ENCODE assay signal across 18 cellular contexts in genomic region chr1:153628638-153629342, GRCh38. TPM values are rescaled to one million over a fixed set of nuclear protein-coding genes. Genes with fewer than 3 reads are reported as not detected.
DNase-seq lines count a peak whose midpoint lies in the region; ATAC-seq and TF ChIP-seq lines count a peak whose summit lies in the region.
"Had no signal": no experiment of that assay in that cellular context is flagged by ENCODE, and none has a peak within 500 bp of the region (broad histone marks: within the 10 kb centered on the region; RNA-seq: fewer than 3 reads in every experiment).

No MANE protein-coding gene starts in this region.

- no peaks in the 10 kb centered on the region for H3K36me3 ChIP-seq in breast epithelium
- peaks cover 0 to 12% (median 0%) of the 10 kb centered on the region in 3 donors for H3K36me3 ChIP-seq in esophagus squamous epithelium
- H3K36me3 ChIP-seq in osteoblast (ENCODE audit: insufficient read depth, low read length), result peaks cover 22% of the 10 kb centered on the region
- peaks cover 0 to 2% (median 0%) of the 10 kb centered on the region in 4 donors for H3K36me3 ChIP-seq in upper lobe of left lung
- H3K36me3 ChIP-seq: right lobe of liver had no signal

- peaks cover 43% of the 10 kb centered on the region for H3K4me1 Mint-ChIP-seq in MCF 10A (ENCODE audit: insufficient read depth, unreplicated experiment)

- H3K4me2 ChIP-seq in osteoblast (ENCODE audit: insufficient read depth, low read length), result no peak overlapping the region

- H3K27me3 ChIP-seq in breast epithelium (no peaks in the 10 kb centered on the region), esophagus squamous epithelium (no peaks in the 10 kb centered on the region), osteoblast (ENCODE audit: insufficient read depth, low read length) (no peaks in the 10 kb centered on the region), upper lobe of left lung (no peaks in the 10 kb centered on the region)
- H3K27me3 ChIP-seq: right lobe of liver had no signal

- POLR2A ChIA-PET in MCF 10A (lab: Yijun Ruan, JAX), result interaction anchor here (0.7 to 46.1 kb wide), 5 partner anchors 5 to 99 kb away, joined by 3 to 1272 read pairs (median 19); partner anchors contain the start of genes CHTOP, INTS3, S100A1 and S100A13

- peaks cover 25% of the 10 kb centered on the region for H3K36me3 Mint-ChIP-seq in MCF 10A (ENCODE audit: insufficient read depth, unreplicated experiment)

- H3K4me3 Mint-ChIP-seq in MCF 10A (ENCODE audit: unreplicated experiment), result no peak overlapping the region
- H3K4me3 Mint-ChIP-seq: activated T-cell treated with anti-CD3 and anti-CD28 coated beads, Interleukin-2, amount 50 U/mL, for 72 hours; effector memory CD8-positive, alpha-beta T cell; naive thymus-derived CD4-positive, alpha-beta T cell had no signal

- H3K79me2 ChIP-seq in osteoblast (ENCODE audit: insufficient read depth, low read length), result peaks cover 31% of the 10 kb centered on the region

- peak overlapping the region; percentile 96 to 97 for H3K27ac ChIP-seq in breast epithelium
- H3K27ac ChIP-seq in esophagus squamous epithelium, result peak overlapping the region in 3 of 4 donors; percentile 85 to 96 (median 91)
- no peak overlapping the region for H3K27ac ChIP-seq in osteoblast (ENCODE audit: low read depth, low read length)
- peak overlapping the region in 3 of 4 donors; percentile 95 for H3K27ac ChIP-seq in upper lobe of left lung
- H3K27ac ChIP-seq: right lobe of liver had no signal

- H2AFZ ChIP-seq in osteoblast (ENCODE audit: low read length), result peak overlapping the region; percentile 28

- no peaks in the 10 kb centered on the region for H4K20me1 ChIP-seq in osteoblast (ENCODE audit: insufficient read depth, low read length)

- BruUV-seq in MCF 10A (replicated peaks; lab: Mats Ljungman, UMichigan), result no TSS peak

- H3K9me3 ChIP-seq in breast epithelium (no peaks in the 10 kb centered on the region), esophagus squamous epithelium (no peaks in the 10 kb centered on the region), osteoblast (ENCODE audit: low read depth, low read length) (no peaks in the 10 kb centered on the region), upper lobe of left lung (no peaks in the 10 kb centered on the region)
- H3K9me3 ChIP-seq: A549, right lobe of liver had no signal

- H3K4me1 ChIP-seq in breast epithelium, result peaks cover 0 to 3% of the 10 kb centered on the region in 2 donors
- peaks cover 27 to 56% (median 31%) of the 10 kb centered on the region in 3 donors for H3K4me1 ChIP-seq in esophagus squamous epithelium
- H3K4me1 ChIP-seq in osteoblast (ENCODE audit: insufficient read depth, low read length), result peaks cover 46% of the 10 kb centered on the region
- H3K4me1 ChIP-seq in upper lobe of left lung, result peaks cover 40 to 88% (median 50%) of the 10 kb centered on the region in 4 donors

- DNase-seq in breast epithelium (ENCODE audit: low spot score in 2 of 2), result no peak
- no peak for DNase-seq in MCF 10A (ENCODE audit: unreplicated experiment)
- no peak for DNase-seq in esophagus squamous epithelium (lab: John Stamatoyannopoulos, UW)
- no peak for DNase-seq in osteoblast (ENCODE audit: insufficient read length, low spot score, missing footprints)
- DNase-seq in upper lobe of left lung, result no peak
- DNase-seq in midbrain (lab: John Stamatoyannopoulos, UW), result no peak
- no peak for DNase-seq in stimulated activated naive CD4-positive, alpha-beta T cell treated with Interleukin-2 at 50 U/mL for 16 hours (lab: John Stamatoyannopoulos, UW)
- no peak for DNase-seq in activated CD8-positive, alpha-beta memory T cell treated with anti-CD3 and anti-CD28 coated beads, Interleukin-2, amount 50 U/mL, for 4 hours
- DNase-seq: activated CD4-positive, CD25-positive, alpha-beta regulatory T cell treated with anti-CD3 and anti-CD28 coated beads, Interleukin-2, amount 50 U/mL, for 72 hours; activated T-cell treated with anti-CD3 and anti-CD28 coated beads, Interleukin-2, amount 50 U/mL, for 72 hours; effector memory CD8-positive, alpha-beta T cell; HCEC 1CT; islet precursor cell; naive thymus-derived CD4-positive, alpha-beta T cell had no signal

- no peak for TF ChIP-seq EP300 in upper lobe of left lung (IDR thresholded peaks at IDR 0.05)

- H3K9me3 Mint-ChIP-seq in MCF 10A (ENCODE audit: unreplicated experiment), result no peaks in the 10 kb centered on the region
- H3K9me3 Mint-ChIP-seq: effector memory CD8-positive, alpha-beta T cell had no signal

- 70 to 75% methylated on average over 5 of the region's 6 CpGs for WGBS in esophagus squamous epithelium, 2 donors
- 73 to 78% methylated on average over 5 to 6 of the region's 6 CpGs for WGBS in upper lobe of left lung, 2 donors

- intact Hi-C loops in breast epithelium (cut with DNase I; ENCODE audit: low total_unique reads) (loop anchor here (10.0 kb wide), 1 partner anchor 54 kb away; no protein-coding TSS in a partner anchor), MCF 10A (cut with micrococcal nuclease) (no loop called here), esophagus squamous epithelium (cut with DNase I) (no loop called here)

- no peaks in the 10 kb centered on the region for H3K27me3 Mint-ChIP-seq in MCF 10A (ENCODE audit: insufficient read depth, unreplicated experiment)

- ATAC-seq in upper lobe of left lung (ENCODE audit: low FRiP score in 2 of 2), result no peak
- ATAC-seq: activated T-cell treated with anti-CD3 and anti-CD28 coated beads, Interleukin-2, amount 50 U/mL, for 72 hours; effector memory CD8-positive, alpha-beta T cell; naive thymus-derived CD4-positive, alpha-beta T cell had no signal

- TF ChIP-seq CTCF in breast epithelium (IDR thresholded peaks at IDR 0.05), result no peak
- no peak for TF ChIP-seq CTCF in MCF 10A (IDR thresholded peaks at IDR 0.05; ENCODE audit: unreplicated experiment)
- no peak for TF ChIP-seq CTCF in esophagus squamous epithelium (IDR thresholded peaks at IDR 0.05)
- no peak for TF ChIP-seq CTCF in osteoblast (IDR thresholded peaks at IDR 0.05; ENCODE audit: extremely low read depth, low read depth, low read length)
- TF ChIP-seq CTCF in upper lobe of left lung (IDR thresholded peaks at IDR 0.05), result no peak

- H3K27ac Mint-ChIP-seq in MCF 10A (ENCODE audit: low read depth, unreplicated experiment), result no peak overlapping the region
- H3K27ac Mint-ChIP-seq: activated T-cell treated with anti-CD3 and anti-CD28 coated beads, Interleukin-2, amount 50 U/mL, for 72 hours had no signal

- TF ChIP-seq POLR2A in breast epithelium (IDR thresholded peaks at IDR 0.05) (no peak), esophagus squamous epithelium (IDR thresholded peaks at IDR 0.05) (no peak), upper lobe of left lung (IDR thresholded peaks at IDR 0.05) (no peak)

- H3K4me3 ChIP-seq in breast epithelium (peak overlapping the region in 2 of 3 donors; percentile 35 to 74), esophagus squamous epithelium (no peak overlapping the region), osteoblast (ENCODE audit: insufficient read depth, low read length) (no peak overlapping the region), upper lobe of left lung (no peak overlapping the region)
- H3K4me3 ChIP-seq: A549, right lobe of liver had no signal

- CTCF ChIA-PET in MCF 10A (lab: Yijun Ruan, JAX), result interaction anchor here (0.6 to 9.3 kb wide), 13 partner anchors 8 to 118 kb away, joined by 3 to 195 read pairs (median 5); partner anchors contain the start of genes NPR1, S100A14 and S100A16

RNA-seq across cellular contexts. Expression of gene S100A1, which starts 0.6 kb away (rescaled TPM):
- total RNA-seq in breast epithelium (10 to 100 TPM in 2 of 3 donors, 1 to 10 TPM in 1; 6.1 to 40.0 (median 28.5) TPM), MCF 10A (2022) (0.74 TPM in 1 of 2 replicates, not detected in the other), esophagus squamous epithelium (1 to 10 TPM in 1 of 4 donors, not detected in 3; 1.8 TPM), osteoblast (0.29 TPM in 1 of 2 replicates, not detected in the other), upper lobe of left lung (1 to 10 TPM in 1 of 6 donors, not detected in 5; 1.1 TPM)
- total RNA-seq: activated T-cell treated with anti-CD3 and anti-CD28 coated beads, Interleukin-2, amount 50 U/mL, for 72 hours; M059J; naive thymus-derived CD4-positive, alpha-beta T cell had no signal

RNA-seq across cellular contexts. Expression of gene S100A13, which starts 1.5 kb away (rescaled TPM):
- total RNA-seq in breast epithelium (100 to 1,000 TPM; 163 to 221 (median 198) TPM), MCF 10A (2022) (210 and 236 TPM in 2 replicates), esophagus squamous epithelium (10 to 100 TPM; 44.4 to 63.3 (median 55.7) TPM), osteoblast (121 and 165 TPM in 2 replicates), upper lobe of left lung (100 to 1,000 TPM in 2 of 6 donors, 10 to 100 TPM in 4; 72.8 to 132 (median 86.3) TPM)

RNA-seq across cellular contexts. Expression of gene CHTOP, which starts 5.1 kb away (rescaled TPM):
- total RNA-seq in breast epithelium (100 to 1,000 TPM in 1 of 3 donors, 10 to 100 TPM in 2; 37.1 to 112 (median 71.8) TPM), MCF 10A (2022) (147 and 156 TPM in 2 replicates), esophagus squamous epithelium (10 to 100 TPM; 35.0 to 58.9 (median 47.3) TPM), osteoblast (38.9 and 40.9 TPM in 2 replicates), upper lobe of left lung (10 to 100 TPM; 51.3 to 89.1 (median 59.2) TPM)

RNA-seq across cellular contexts. Expression of gene S100A14, which starts 12.7 kb away (rescaled TPM):
- total RNA-seq in breast epithelium (10 to 100 TPM in 2 of 3 donors, not detected in 1; 70.1 to 99.2 TPM), MCF 10A (2022) (264 and 332 TPM in 2 replicates), esophagus squamous epithelium (1,000 to 10,000 TPM; 1,580 to 2,481 (median 2,030) TPM), osteoblast (0.36 TPM in 1 of 2 replicates, not detected in the other), upper lobe of left lung (100 to 1,000 TPM in 4 of 6 donors, 10 to 100 TPM in 2; 76.5 to 239 (median 133) TPM)
- total RNA-seq: frontal cortex; M059J; naive thymus-derived CD4-positive, alpha-beta T cell had no signal

RNA-seq across cellular contexts. Expression of gene S100A16, which starts 15.9 kb away (rescaled TPM):
- 100 to 1,000 TPM in 2 of 3 donors, 10 to 100 TPM in 1; 52.0 to 154 (median 102) TPM for total RNA-seq in breast epithelium
- total RNA-seq in MCF 10A (2022), result 1,014 and 1,213 TPM in 2 replicates
- 1,000 to 10,000 TPM; 1,372 to 2,409 (median 2,158) TPM for total RNA-seq in esophagus squamous epithelium
- total RNA-seq in osteoblast, result 160 and 190 TPM in 2 replicates
- 100 to 1,000 TPM in 1 of 6 donors, 10 to 100 TPM in 5; 33.5 to 133 (median 55.7) TPM for total RNA-seq in upper lobe of left lung
- total RNA-seq: activated T-cell treated with anti-CD3 and anti-CD28 coated beads, Interleukin-2, amount 50 U/mL, for 72 hours; naive thymus-derived CD4-positive, alpha-beta T cell had no signal

Comparison
In these comparisons a context has a peak if more than half of its experiments do, and no peak if none do; other contexts are left out.
1. H3K4me3 ChIP-seq: peak in breast epithelium (2 of 3); none in esophagus squamous epithelium (0 of 4), osteoblast (single experiment) and upper lobe of left lung (0 of 4).